Comparison of ENCODE assay signal across 8 cellular contexts in the genomic region with DNA sequence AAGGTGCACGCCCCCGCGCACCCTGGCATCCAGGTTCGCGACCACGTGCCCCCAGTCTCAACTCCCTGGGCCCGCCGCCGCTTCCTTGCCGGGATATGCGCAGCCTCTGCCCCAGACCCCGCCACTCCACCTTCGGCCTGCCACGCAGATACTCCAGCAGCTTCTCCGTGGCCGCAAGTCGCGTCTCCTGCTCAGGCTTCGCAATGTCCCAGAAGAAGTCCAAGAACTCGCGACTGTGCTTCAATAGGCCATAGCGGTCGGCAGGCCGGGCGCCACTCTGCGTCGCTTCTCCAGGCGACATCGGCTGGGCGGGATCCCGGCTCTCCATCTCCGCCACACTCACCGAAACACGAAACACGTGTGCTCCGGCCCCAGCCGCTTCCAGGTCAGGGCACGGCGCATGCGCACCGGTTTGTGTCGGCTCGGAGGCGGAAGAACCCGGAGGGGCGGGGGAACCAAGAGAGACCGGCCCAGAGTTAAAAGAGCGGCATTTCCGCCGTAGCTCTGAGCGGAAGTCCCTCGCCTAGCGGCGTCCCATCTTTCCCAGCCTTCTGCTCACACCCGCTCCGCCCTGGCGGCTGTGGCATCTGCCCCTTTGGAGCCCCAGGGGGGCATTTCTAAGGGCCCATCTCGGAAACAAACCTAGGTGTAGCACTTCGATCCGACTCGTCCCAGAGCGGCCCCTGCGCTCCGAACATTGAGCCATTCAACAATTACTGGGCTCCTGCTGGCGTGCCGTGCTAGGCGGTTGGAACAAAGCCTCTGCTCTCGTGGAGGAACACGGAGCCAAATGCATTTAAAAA. TPM values are rescaled to one million over a fixed set of nuclear protein-coding genes. Genes with fewer than 3 reads are reported as not detected.
DNase-seq lines count a peak whose midpoint lies in the region; TF ChIP-seq lines count a peak whose summit lies in the region.

Gene MYBBP1A (minus strand): TSS at position 388 of the 803 bp plus-strand sequence. CDS start 60 bp downstream, at position 328.

- H3K36me3 Mint-ChIP-seq in HFFc6 (ENCODE audit: low read depth), result peaks cover 21% of the 10 kb centered on the region

- peaks cover 23% of the 10 kb centered on the region for H3K4me1 Mint-ChIP-seq in HFFc6 (ENCODE audit: low read depth)

- H3K27me3 ChIP-seq in GM06990 (replicated peaks; ENCODE audit: control insufficient read depth, insufficient read depth, low read length) (no peaks in the 10 kb centered on the region), SK-N-SH (ENCODE audit: insufficient read depth) (no peaks in the 10 kb centered on the region), suprapubic skin (no peaks in the 10 kb centered on the region)

- peak within 1 kb of the TSS; percentile 98 for H2AFZ ChIP-seq in SK-N-SH (ENCODE audit: low read depth)

- H3K4me1 ChIP-seq in SK-N-SH (ENCODE audit: control insufficient read depth in 1 of 2, insufficient read depth in 2 of 2, low read depth in 1 of 2, low read length in 1 of 2) (peaks cover 7 to 18% of the 10 kb centered on the region in 2 experiments; a peak in 1 of 4 replicates), suprapubic skin (peaks cover 47% of the 10 kb centered on the region)

- H3K4me2 ChIP-seq in SK-N-SH, result peak within 1 kb of the TSS; percentile 98

- H3F3A ChIP-seq in SK-N-SH (replicated peaks; ENCODE audit: insufficient read depth), result peaks cover 3% of the 10 kb centered on the region

- H3K27ac ChIP-seq in SK-N-SH (ENCODE audit: low read depth in 2 of 2, low read length in 1 of 2) (peak within 1 kb of the TSS; percentile 62 to 94), suprapubic skin (peak within 1 kb of the TSS; percentile 65)

- no peak for TF ChIP-seq CTCF in GM06990 (IDR thresholded peaks at IDR 0.05; ENCODE audit: insufficient read depth, low read length, poor library complexity, severe bottlenecking)
- TF ChIP-seq CTCF in HFFc6 (IDR thresholded peaks at IDR 0.05), result no peak
- peak; percentile 52 for TF ChIP-seq CTCF in SK-N-SH (IDR thresholded peaks at IDR 0.05)
- no peak for TF ChIP-seq CTCF in suprapubic skin (IDR thresholded peaks at IDR 0.05)

- POLR2A ChIA-PET in SK-N-SH (lab: Yijun Ruan, JAX), result interaction anchor here (0.6 to 1.4 kb wide), 4 partner anchors 11 to 79 kb away, joined by 3 to 7 read pairs (median 4); no protein-coding TSS in a partner anchor

- no peaks in the 10 kb centered on the region for H3K9me2 ChIP-seq in SK-N-SH

- CTCF ChIA-PET in SK-N-SH (lab: Yijun Ruan, JAX), result interaction anchor here (0.8 to 2.7 kb wide), 6 partner anchors 11 to 141 kb away, joined by 3 to 15 read pairs (median 4); no protein-coding TSS in a partner anchor

- no peaks in the 10 kb centered on the region for H3K9me3 Mint-ChIP-seq in HFFc6

- WGBS in SK-N-SH (ENCODE audit: low lambda C conversion rate), result 4% methylated on average over 42 of the region's 69 CpGs
- 1% methylated on average over 24 of the region's 69 CpGs for whole genome bisulfite sequencing in suprapubic skin

- H3K27me3 Mint-ChIP-seq in HFFc6 (ENCODE audit: insufficient read depth), result no peaks in the 10 kb centered on the region; the same call in 1 of the 2 replicates

- peak within 1 kb of the TSS; percentile 86 for H3K27ac Mint-ChIP-seq in HFFc6

- TF ChIP-seq POLR2A in suprapubic skin (IDR thresholded peaks at IDR 0.05), result peak in 1 of 2 donors; percentile 57

- H3K36me3 ChIP-seq in GM06990 (ENCODE audit: control insufficient read depth, insufficient read depth, low read length) (peaks cover 23% of the 10 kb centered on the region), SK-N-SH (replicated peaks in 1 of 2; ENCODE audit: control insufficient read depth in 1 of 2, insufficient read depth in 2 of 2, low read length in 1 of 2) (peaks cover 18 to 32% of the 10 kb centered on the region in 2 experiments), suprapubic skin (peaks cover 38% of the 10 kb centered on the region)

- H3K4me3 Mint-ChIP-seq in HFFc6, result peak within 1 kb of the TSS; percentile 96

- no peaks in the 10 kb centered on the region for H4K20me1 ChIP-seq in SK-N-SH (ENCODE audit: insufficient read depth)

- peak within 1 kb of the TSS; percentile 94 for H3K4me3 ChIP-seq in GM06990 (replicated peaks; ENCODE audit: low read depth, low read length)
- peak within 1 kb of the TSS; percentile 95 to 99 for H3K4me3 ChIP-seq in SK-N-SH (ENCODE audit: low read depth in 2 of 2, low read length in 1 of 2)
- H3K4me3 ChIP-seq in suprapubic skin, result peak within 1 kb of the TSS; percentile 90

- H3K9ac ChIP-seq in SK-N-SH, result peak within 1 kb of the TSS; percentile 80

- H3K9me3 ChIP-seq in SK-N-SH (no peaks in the 10 kb centered on the region), suprapubic skin (no peaks in the 10 kb centered on the region)

- no peak for TF ChIP-seq EP300 in SK-N-SH (IDR thresholded peaks at IDR 0.05; ENCODE audit: borderline replicate concordance in 1 of 2, low read depth in 1 of 2, low read length in 1 of 2)
- no peak for TF ChIP-seq EP300 in suprapubic skin (IDR thresholded peaks at IDR 0.05)

- peaks cover 31% of the 10 kb centered on the region for H3K79me2 ChIP-seq in SK-N-SH (ENCODE audit: insufficient read depth)

- no peak for TF ChIP-seq RAD21 in SK-N-SH (IDR thresholded peaks at IDR 0.05; ENCODE audit: low read length)

- DNase-seq in GM06990 (ENCODE audit: extremely low read depth, insufficient read length), result peak; percentile 94
- peak; percentile 92 for DNase-seq in HFFc6
- peak; percentile 84 for DNase-seq in NCI-H1048 (lab: John Stamatoyannopoulos, UW)
- DNase-seq in SK-N-SH, result peak; percentile 100
- DNase-seq in activated naive CD4-positive, alpha-beta T cell treated with anti-CD3 and anti-CD28 coated beads, Interleukin-2, amount 50 U/mL, for 16 hours, result peak; percentile 97
- DNase-seq in globus pallidus (ENCODE audit: low spot score), result peak; percentile 95
- DNase-seq in nucleus accumbens (lab: John Stamatoyannopoulos, UW), result peak; percentile 53 to 97 (median 89)
- DNase-seq in suprapubic skin (ENCODE audit: low spot score in 2 of 2), result peak; percentile 97 to 98

TF ChIP-seq in SK-N-SH, 30 proteins besides CTCF, POLR2A, EP300 and RAD21:
- TF ChIP-seq MXI1 (IDR thresholded peaks at IDR 0.05; ENCODE audit: low read depth, low read length) (peak; percentile 100), FOXM1 (IDR thresholded peaks at IDR 0.05; ENCODE audit: low read depth) (no peak), TEAD4 (IDR thresholded peaks at IDR 0.05; ENCODE audit: borderline replicate concordance, insufficient read depth) (no peak), GABPA (IDR thresholded peaks at IDR 0.05; ENCODE audit: low read depth) (peak; percentile 88), RFX5 (IDR thresholded peaks at IDR 0.05; ENCODE audit: low read length) (no peak), SIN3A (IDR thresholded peaks at IDR 0.05; ENCODE audit: borderline replicate concordance, low read depth, low read length) (peak; percentile 93), ELF1 (IDR thresholded peaks at IDR 0.05) (peak; percentile 92), POLR2AphosphoS5 (IDR thresholded peaks at IDR 0.05; ENCODE audit: low read depth, low read length) (peak; percentile 97), RXRA (IDR thresholded peaks at IDR 0.05; ENCODE audit: borderline replicate concordance, low read depth) (no peak), MAX (IDR thresholded peaks at IDR 0.05; ENCODE audit: low read depth) (peak; percentile 100), TAF1 (IDR thresholded peaks at IDR 0.05; ENCODE audit: borderline replicate concordance, low read depth, low read length) (peak; percentile 76), CHD2 (IDR thresholded peaks at IDR 0.05; ENCODE audit: low read length, partially characterized antibody) (peak; percentile 68), NRF1 (IDR thresholded peaks at IDR 0.05; ENCODE audit: low read depth, low read length) (peak; percentile 91), YY1 (IDR thresholded peaks at IDR 0.05; ENCODE audit: low read depth) (peak; percentile 67; the same call in 1 of the 2 replicates), RCOR1 (IDR thresholded peaks at IDR 0.05; ENCODE audit: low read length) (peak; percentile 19; the same call in 1 of the 2 replicates), USF1 (IDR thresholded peaks at IDR 0.05; ENCODE audit: borderline replicate concordance, low read depth) (peak; percentile 78), TCF12 (IDR thresholded peaks at IDR 0.05) (no peak; the same call in 1 of the 2 replicates)

RNA-seq across cellular contexts. Expression of gene MYBBP1A, which starts in this region (rescaled TPM):
- total RNA-seq in HFFc6 (2021; fragmentation: NEBNext Ultra II Directional; extraction: Animal tissue kit (Norgen Biotek cat#: 25700)), result 10 to 100 TPM; 65.9 to 80.8 (median 71.8) TPM
- polyA plus RNA-seq in SK-N-SH (2012; rRNA removed), result 74.7 and 93.0 TPM in 2 replicates
- 32.8 and 40.9 TPM in 2 replicates for polyA plus RNA-seq in SK-N-SH (2012; cell fraction: cytosol; rRNA removed)
- 264 and 287 TPM in 2 replicates for polyA plus RNA-seq in SK-N-SH (2012; cell fraction: nucleus; rRNA removed)
- total RNA-seq in suprapubic skin, result 100 to 1,000 TPM in 1 of 4 donors, 10 to 100 TPM in 3; 73.4 to 127 (median 83.8) TPM

Comparison
In these comparisons a context has a peak if more than half of its experiments do, and no peak if none do; other contexts are left out.
1. Peak in every context shown above with its lines: DNase-seq, H3K4me3 ChIP-seq and H3K27ac ChIP-seq.